In genomic region chr15:49606594-49606993, GRCh38 we compare ENCODE assay signal across 26 cellular contexts. TPM values are rescaled to one million over a fixed set of nuclear protein-coding genes. Genes with fewer than 3 reads are reported as not detected.
DNase-seq lines count a peak whose midpoint lies in the region; ATAC-seq, FAIRE-seq and TF ChIP-seq lines count a peak whose summit lies in the region.
"Had no signal": no experiment of that assay in that cellular context is flagged by ENCODE, and none has a peak within 500 bp of the region (broad histone marks: within the 10 kb centered on the region; RNA-seq: fewer than 3 reads in every experiment).

No MANE protein-coding gene starts in this region.

- POLR2A ChIA-PET in OCI-LY7 (lab: Charles Lee): no interaction called here

- H4K20me1 ChIP-seq in astrocyte (ENCODE audit: insufficient read depth, low read length): no peaks in the 10 kb centered on the region
- no peaks in the 10 kb centered on the region for H4K20me1 ChIP-seq in OCI-LY7 (ENCODE audit: insufficient read depth, low read length)

- H3K4me1 Mint-ChIP-seq in HFFc6 (ENCODE audit: low read depth) (peaks cover 18% of the 10 kb centered on the region), astrocyte (ENCODE audit: low read depth, unreplicated experiment) (no peaks in the 10 kb centered on the region)
- H3K4me1 Mint-ChIP-seq: activated B cell treated with CpG ODN at 0.5 μM for 24 hours; CD4-positive, alpha-beta memory T cell; nephron had no signal

- H3K9me3 ChIP-seq in astrocyte (ENCODE audit: insufficient read depth, low read depth, low read length): no peaks in the 10 kb centered on the region
- peaks cover 0 to 17% (median 5%) of the 10 kb centered on the region in 3 donors for H3K9me3 ChIP-seq in tibial artery
- H3K9me3 ChIP-seq in OCI-LY7 (ENCODE audit: low read length): no peaks in the 10 kb centered on the region

- no peak overlapping the region for H3K4me2 ChIP-seq in astrocyte (ENCODE audit: low read length)
- no peak overlapping the region for H3K4me2 ChIP-seq in OCI-LY7 (ENCODE audit: low read length)

- H3K9ac ChIP-seq in astrocyte (ENCODE audit: low read length): no peak overlapping the region

- TF ChIP-seq CTCF in HFFc6 (IDR thresholded peaks at IDR 0.05): peak; percentile 59
- peak; percentile 4 for TF ChIP-seq CTCF in astrocyte (IDR thresholded peaks at IDR 0.05; ENCODE audit: insufficient read depth, low read depth, low read length)
- peak; percentile 25 for TF ChIP-seq CTCF in fibroblast of pulmonary artery (IDR thresholded peaks at IDR 0.05; ENCODE audit: low read length, missing control alignments)
- no peak for TF ChIP-seq CTCF in tibial artery (IDR thresholded peaks at IDR 0.05)
- no peak for TF ChIP-seq CTCF in OCI-LY7 (conservative IDR thresholded peaks at IDR 0.05; ENCODE audit: low read length)

- no peak overlapping the region for H3K27ac Mint-ChIP-seq in HFFc6
- H3K27ac Mint-ChIP-seq in astrocyte (ENCODE audit: unreplicated experiment): no peak overlapping the region
- H3K27ac Mint-ChIP-seq: activated B cell treated with CpG ODN at 0.5 μM for 24 hours; activated naive CD8-positive, alpha-beta T cell; CD4-positive, alpha-beta memory T cell; nephron had no signal

- no TSS peak for BruUV-seq in OCI-LY7 (replicated peaks; lab: Mats Ljungman, UMichigan)

- H3K79me2 ChIP-seq in astrocyte (ENCODE audit: insufficient read depth, low read length) (no peaks in the 10 kb centered on the region), OCI-LY7 (ENCODE audit: insufficient read depth, low read depth, low read length) (no peaks in the 10 kb centered on the region)

- no peak overlapping the region for H3K4me3 ChIP-seq in astrocyte (ENCODE audit: insufficient read depth, low read depth, low read length)
- H3K4me3 ChIP-seq in fibroblast of pulmonary artery (replicated peaks; ENCODE audit: low read depth, low read length): no peak overlapping the region
- H3K4me3 ChIP-seq in tibial artery: no peak overlapping the region
- no peak overlapping the region for H3K4me3 ChIP-seq in OCI-LY7 (ENCODE audit: low read depth, low read length, poor library complexity, severe bottlenecking)

- H3K27me3 ChIP-seq in astrocyte (ENCODE audit: insufficient read depth, low read length) (no peaks in the 10 kb centered on the region), tibial artery (no peaks in the 10 kb centered on the region)

- intact Hi-C loops in tibial artery (cut with DNase I; ENCODE audit: low total_unique reads) (no loop called here), OCI-LY7 (cut with micrococcal nuclease; ENCODE audit: unreplicated experiment) (no loop called here)

- no peak overlapping the region for H3K27ac ChIP-seq in astrocyte (ENCODE audit: low read depth, low read length)
- no peak overlapping the region for H3K27ac ChIP-seq in tibial artery
- H3K27ac ChIP-seq in OCI-LY7 (ENCODE audit: low read depth, low read length, poor library complexity, severe bottlenecking): no peak overlapping the region

- peak; percentile 13 for DNase-seq in AG20443 (ENCODE audit: low spot score)
- no peak for DNase-seq in HFFc6
- DNase-seq in astrocyte (ENCODE audit: low read depth): no peak
- no peak for DNase-seq in fibroblast of pulmonary artery (ENCODE audit: low read depth)
- DNase-seq in tibial artery: no peak
- DNase-seq in OCI-LY7 (ENCODE audit: low spot score): no peak
- DNase-seq in NCI-H1105 (lab: John Stamatoyannopoulos, UW): no peak
- DNase-seq: ACHN; activated B cell treated with CpG ODN at 0.5 μM for 24 hours; activated CD4-positive, alpha-beta T cell treated with anti-CD3 and anti-CD28 coated beads, Interleukin-2, amount 50 U/mL, for 48 hours; activated CD8-positive, alpha-beta memory T cell treated with anti-CD3 and anti-CD28 coated beads, Interleukin-2, amount 50 U/mL, for 4 hours; CD4-positive, alpha-beta memory T cell; cerebellar nuclear complex; DMS153; erythroblast; GDM1; islet precursor cell; left ventricle myocardium superior; NCI-H1694; NCI-H524; stimulated activated CD4-positive, alpha-beta T cell treated with anti-CD3 and anti-CD28 coated beads, Interleukin-15, amount 100 ng/mL, for 24 hours; stimulated activated naive CD8-positive, alpha-beta T cell treated with anti-CD3 and anti-CD28 coated beads, Interleukin-15, Interleukin-2, amounts not matched to agents 100 U/mL and 50 U/mL, for 24 hours had no signal

- FAIRE-seq in astrocyte (lab: Jason Lieb, UNC): no peak

- H3K36me3 ChIP-seq in astrocyte (ENCODE audit: insufficient read depth, low read length) (no peaks in the 10 kb centered on the region), tibial artery (peaks cover 4 to 17% (median 15%) of the 10 kb centered on the region in 3 donors), OCI-LY7 (ENCODE audit: insufficient read depth, low read length) (no peaks in the 10 kb centered on the region)

- no peaks in the 10 kb centered on the region for H3K4me1 ChIP-seq in astrocyte (ENCODE audit: insufficient read depth, low read length)
- H3K4me1 ChIP-seq in tibial artery: no peaks in the 10 kb centered on the region
- no peaks in the 10 kb centered on the region for H3K4me1 ChIP-seq in OCI-LY7 (ENCODE audit: insufficient read depth, low read length, poor library complexity, severe bottlenecking)

- no peak overlapping the region for H2AFZ ChIP-seq in astrocyte (ENCODE audit: low read depth, low read length)
- H2AFZ ChIP-seq in OCI-LY7 (ENCODE audit: low read length): no peak overlapping the region

- no peak overlapping the region for H3K4me3 Mint-ChIP-seq in HFFc6
- no peak overlapping the region for H3K4me3 Mint-ChIP-seq in astrocyte (ENCODE audit: unreplicated experiment)
- H3K4me3 Mint-ChIP-seq: activated B cell treated with CpG ODN at 0.5 μM for 24 hours; activated naive CD8-positive, alpha-beta T cell; CD4-positive, alpha-beta memory T cell; nephron had no signal

- H3K9me3 Mint-ChIP-seq in HFFc6 (peaks cover 10% of the 10 kb centered on the region; the same call in 1 of the 2 replicates), astrocyte (ENCODE audit: unreplicated experiment) (peaks cover 15% of the 10 kb centered on the region)

- no peaks in the 10 kb centered on the region for H3K9me2 ChIP-seq in OCI-LY7 (ENCODE audit: insufficient read depth, low read length)

- peaks cover 26% of the 10 kb centered on the region for H3K36me3 Mint-ChIP-seq in HFFc6 (ENCODE audit: low read depth)
- H3K36me3 Mint-ChIP-seq in astrocyte (ENCODE audit: low read depth, unreplicated experiment): peaks cover 11% of the 10 kb centered on the region

- CTCF ChIA-PET in OCI-LY7 (lab: Charles Lee; ENCODE audit: unreplicated experiment): no interaction called here

- no peak for ATAC-seq in HG03439 (IDR thresholded peaks at IDR 0.05; ENCODE audit: unreplicated experiment)
- ATAC-seq: left ventricle myocardium superior; sciatic nerve; stimulated activated naive CD8-positive, alpha-beta T cell treated with anti-CD3 and anti-CD28 coated beads, Interleukin-15, Interleukin-2, amounts not matched to agents 100 U/mL and 50 U/mL, for 24 hours had no signal

- H3K27me3 Mint-ChIP-seq in HFFc6 (ENCODE audit: insufficient read depth): peaks cover 2% of the 10 kb centered on the region; the same call in 1 of the 2 replicates
- H3K27me3 Mint-ChIP-seq in astrocyte (ENCODE audit: low read depth, unreplicated experiment): no peaks in the 10 kb centered on the region
- H3K27me3 Mint-ChIP-seq: activated B cell treated with CpG ODN at 0.5 μM for 24 hours; activated naive CD8-positive, alpha-beta T cell; CD4-positive, alpha-beta memory T cell had no signal

RNA-seq across cellular contexts. Expression of gene FAM227B, which starts 14.0 kb away (rescaled TPM):
- total RNA-seq in HFFc6 (2021; fragmentation: NEBNext Ultra II Directional; extraction: Animal tissue kit (Norgen Biotek cat#: 25700)): 1 to 10 TPM; 4.3 to 7.5 (median 5.7) TPM
- total RNA-seq in astrocyte: 4.0 and 5.7 TPM in 2 replicates
- 2.9 and 3.2 TPM in 2 replicates for total RNA-seq in OCI-LY7 (2014; rRNA removed; shearing (Covaris generic))
- total RNA-seq in OCI-LY7 (2022): 5.1 and 6.2 TPM in 2 replicates

RNA-seq across cellular contexts. Expression of gene DTWD1, which starts 14.3 kb away (rescaled TPM):
- total RNA-seq in HFFc6 (2021; fragmentation: NEBNext Ultra II Directional; extraction: Animal tissue kit (Norgen Biotek cat#: 25700)): 10 to 100 TPM; 43.5 to 48.2 (median 46.8) TPM
- total RNA-seq in astrocyte (21.1 and 21.9 TPM in 2 replicates), OCI-LY7 (2022) (18.1 and 19.2 TPM in 2 replicates)
- total RNA-seq in OCI-LY7 (2014; rRNA removed; shearing (Covaris generic)): 6.8 and 9.4 TPM in 2 replicates

Comparison
In these comparisons a context has a peak if more than half of its experiments do, and no peak if none do; other contexts are left out.
1. CTCF ChIP-seq: peak in HFFc6 (single experiment), astrocyte (single experiment) and fibroblast of pulmonary artery (single experiment); none in tibial artery (0 of 2) and OCI-LY7 (single experiment).